In genomic region chr17:75733471-75733870, GRCh38 we compare ENCODE assay signal across 35 cellular contexts.
"Had no signal": no experiment of that assay in that cellular context is flagged by ENCODE, and none has a peak within 500 bp of the region (broad histone marks: within the 10 kb centered on the region; RNA-seq: fewer than 3 reads in every experiment).

No MANE protein-coding gene starts in this region.

- DNase-seq: activated CD4-positive, alpha-beta memory T cell treated with anti-CD3 and anti-CD28 coated beads, Interleukin-2, amount 10 ng/mL, durations not matched to agents 7 days and 5 days; activated CD4-positive, alpha-beta T cell treated with anti-CD3 and anti-CD28 coated beads for 1 hour; activated CD4-positive, alpha-beta T cell treated with anti-CD3 and anti-CD28 coated beads for 48 hours; activated CD4-positive, CD25-positive, alpha-beta regulatory T cell; activated CD8-positive, alpha-beta memory T cell treated with anti-CD3 and anti-CD28 coated beads for 24 hours; activated gamma-delta T cell; activated naive CD4-positive, alpha-beta T cell treated with Interleukin-2 at 50 U/mL for 16 hours; activated naive CD8-positive, alpha-beta T cell treated with anti-CD3 and anti-CD28 coated beads, Interleukin-2, amount 10 ng/mL, durations not matched to agents 7 days and 5 days; activated T-cell treated with anti-CD3 and anti-CD28 coated beads, Interleukin-2, amount 50 U/mL, for 1 hour; activated T-cell treated with anti-CD3 and anti-CD28 coated beads, Interleukin-2, amount 50 U/mL, for 72 hours; amygdala; caudate nucleus; cerebellar nuclear complex; Karpas-422; KBM-7; MG63; NCI-H1048; NCI-H1105 treated with DMSO at 0.1 percent for 48 hours; NCI-H1436; NCI-H1694; NCI-H1930; NCI-H2081 treated with DMSO at 0.1 percent for 48 hours; NCI-H345; NCI-H524 treated with DMSO at 0.1 percent for 48 hours; PC-3; Peyer's patch; RPMI8226; SHP77; SJCRH30; T1000; WERI-Rb-1 had no signal

- H3K27ac ChIP-seq: ascending aorta, SJCRH30, SK-N-MC, WERI-Rb-1 had no signal

- H3K27ac Mint-ChIP-seq: activated CD4-positive, alpha-beta memory T cell treated with anti-CD3 and anti-CD28 coated beads, Interleukin-2, amount 10 ng/mL, durations not matched to agents 7 days and 5 days; activated naive CD4-positive, alpha-beta T cell treated with anti-CD3 and anti-CD28 coated beads, Interleukin-2, amount 50 U/mL, for 24 hours; activated naive CD8-positive, alpha-beta T cell treated with anti-CD3 and anti-CD28 coated beads, Interleukin-2, amount 10 ng/mL, durations not matched to agents 7 days and 5 days; activated T-cell treated with anti-CD3 and anti-CD28 coated beads, Interleukin-2, amount 50 U/mL, for 72 hours; activated T-helper 2 cell treated with anti-CD3 and anti-CD28 coated beads, Interferon-gamma antibody, Interleukin-2, Interleukin-4, amounts not matched to agents 10 μg/mL and 5 μg/mL and 100 μg/mL, durations not matched to agents 14 hours and 24 hours and 36 hours had no signal

- H3K4me3 Mint-ChIP-seq: activated CD4-positive, alpha-beta memory T cell treated with anti-CD3 and anti-CD28 coated beads, Interleukin-2, amount 10 ng/mL, durations not matched to agents 7 days and 5 days; activated naive CD4-positive, alpha-beta T cell treated with anti-CD3 and anti-CD28 coated beads, Interleukin-2, amount 50 U/mL, for 24 hours; activated naive CD8-positive, alpha-beta T cell treated with anti-CD3 and anti-CD28 coated beads, Interleukin-2, amount 10 ng/mL, durations not matched to agents 7 days and 5 days; activated T-cell treated with anti-CD3 and anti-CD28 coated beads, Interleukin-2, amount 50 U/mL, for 72 hours had no signal

- H3K36me3 ChIP-seq: ascending aorta, MG63, SJCRH30, WERI-Rb-1 had no signal

- H3K27me3 Mint-ChIP-seq: activated CD4-positive, alpha-beta memory T cell treated with anti-CD3 and anti-CD28 coated beads, Interleukin-2, amount 10 ng/mL, durations not matched to agents 7 days and 5 days; activated naive CD4-positive, alpha-beta T cell treated with anti-CD3 and anti-CD28 coated beads, Interleukin-2, amount 50 U/mL, for 24 hours; activated naive CD8-positive, alpha-beta T cell treated with anti-CD3 and anti-CD28 coated beads, Interleukin-2, amount 10 ng/mL, durations not matched to agents 7 days and 5 days had no signal

- H3K36me3 Mint-ChIP-seq: activated naive CD4-positive, alpha-beta T cell treated with anti-CD3 and anti-CD28 coated beads, Interleukin-2, amount 50 U/mL, for 24 hours; activated naive CD8-positive, alpha-beta T cell treated with anti-CD3 and anti-CD28 coated beads, Interleukin-2, amount 10 ng/mL, durations not matched to agents 7 days and 5 days had no signal

- H3K4me1 ChIP-seq: ascending aorta, SJCRH30 had no signal

- ATAC-seq: activated T-cell treated with anti-CD3 and anti-CD28 coated beads, Interleukin-2, amount 50 U/mL, for 72 hours; PC-3 had no signal

- H3K9me3 Mint-ChIP-seq: activated CD4-positive, alpha-beta memory T cell treated with anti-CD3 and anti-CD28 coated beads, Interleukin-2, amount 10 ng/mL, durations not matched to agents 7 days and 5 days; activated naive CD4-positive, alpha-beta T cell treated with anti-CD3 and anti-CD28 coated beads, Interleukin-2, amount 50 U/mL, for 24 hours; activated naive CD8-positive, alpha-beta T cell treated with anti-CD3 and anti-CD28 coated beads, Interleukin-2, amount 10 ng/mL, durations not matched to agents 7 days and 5 days; activated T-cell treated with anti-CD3 and anti-CD28 coated beads, Interleukin-2, amount 50 U/mL, for 72 hours; activated T-helper 2 cell treated with anti-CD3 and anti-CD28 coated beads, Interferon-gamma antibody, Interleukin-2, Interleukin-4, amounts not matched to agents 10 μg/mL and 5 μg/mL and 100 μg/mL, durations not matched to agents 14 hours and 24 hours and 36 hours had no signal

- H3K4me3 ChIP-seq: ascending aorta, MG63, Peyer's patch, SJCRH30, SK-N-MC had no signal

- H3K27me3 ChIP-seq: ascending aorta, MG63, Peyer's patch had no signal

- H3K9me3 ChIP-seq: ascending aorta, MG63, Peyer's patch, SJCRH30 had no signal
